Comparison of ENCODE assay signal across 14 cellular contexts in genomic region chr6:2266845-2267244, GRCh38. TPM values are rescaled to one million over a fixed set of nuclear protein-coding genes. Genes with fewer than 3 reads are reported as not detected.
DNase-seq lines count a peak whose midpoint lies in the region; ATAC-seq, FAIRE-seq and TF ChIP-seq lines count a peak whose summit lies in the region.
"Had no signal": no experiment of that assay in that cellular context is flagged by ENCODE, and none has a peak within 500 bp of the region (broad histone marks: within the 10 kb centered on the region; RNA-seq: fewer than 3 reads in every experiment).

No MANE protein-coding gene starts in this region.

- no peak for TF ChIP-seq EP300 in A549 (IDR thresholded peaks at IDR 0.05)

- DNase-seq in A549 (ENCODE audit: low read depth in 1 of 2, low spot score in 1 of 2) (no peak), SK-N-MC (ENCODE audit: low read depth, low spot score) (no peak), glomerular visceral epithelial cell (ENCODE audit: extremely low spot score) (peak; percentile 18), osteocyte (ENCODE audit: extremely low spot score, unreplicated experiment) (no peak), upper lobe of right lung (no peak), NCI-H82 treated with DMSO at 0.1 percent for 48 hours (lab: John Stamatoyannopoulos, UW; ENCODE audit: unreplicated experiment) (no peak), NOMO-1 treated with dmso at 0.1 percent for 144 hours (lab: John Stamatoyannopoulos, UW; ENCODE audit: unreplicated experiment) (no peak)
- no peak for DNase-seq in stimulated activated CD4-positive, alpha-beta T cell treated with anti-CD3 and anti-CD28 coated beads, Interleukin-15, amount 100 ng/mL, for 24 hours
- DNase-seq: CD4-positive, CD25-positive, alpha-beta regulatory T cell; DMS53; GOT3; H9 had no signal

- H3K27ac Mint-ChIP-seq in osteocyte (ENCODE audit: unreplicated experiment), result peak overlapping the region; percentile 71
- H3K27ac Mint-ChIP-seq: CD4-positive, CD25-positive, alpha-beta regulatory T cell; H9 had no signal

- H3K27ac ChIP-seq in A549, result no peak overlapping the region
- peak overlapping the region; percentile 21; the same call in 1 of the 2 replicates for H3K27ac ChIP-seq in SK-N-MC
- H3K27ac ChIP-seq in upper lobe of right lung, result no peak overlapping the region
- H3K27ac ChIP-seq: 22Rv1; BLaER1 treated with 17β-estradiol and CSF1 and Interleukin-3, amounts not matched to agents 10 nM and 100 nM had no signal

- H3K4me1 Mint-ChIP-seq in osteocyte (ENCODE audit: unreplicated experiment), result peaks cover 20% of the 10 kb centered on the region

- peak overlapping the region; percentile 31; the same call in 2 of the 3 replicates for H3K4me2 ChIP-seq in A549
- H3K4me2 ChIP-seq: BLaER1 treated with 17β-estradiol and CSF1 and Interleukin-3, amounts not matched to agents 10 nM and 100 nM had no signal

- no peak for TF ChIP-seq POLR2A in A549 (IDR thresholded peaks at IDR 0.05; ENCODE audit: low read length)

- TF ChIP-seq RAD21 in A549 (conservative IDR thresholded peaks at IDR 0.05 in 1 of 2, IDR thresholded peaks at IDR 0.05 in 1 of 2), result no peak

- no peak overlapping the region for H3K9ac ChIP-seq in SK-N-MC (ENCODE audit: insufficient read length)
- H3K9ac ChIP-seq: BLaER1 treated with 17β-estradiol and CSF1 and Interleukin-3, amounts not matched to agents 10 nM and 100 nM had no signal

- H3K4me3 Mint-ChIP-seq in osteocyte (ENCODE audit: unreplicated experiment), result no peak overlapping the region
- H3K4me3 Mint-ChIP-seq: CD4-positive, CD25-positive, alpha-beta regulatory T cell; H9 had no signal

- TF ChIP-seq CTCF in A549 (IDR thresholded peaks at IDR 0.05) (no peak), osteocyte (IDR thresholded peaks at IDR 0.05) (no peak), upper lobe of right lung (IDR thresholded peaks at IDR 0.05) (no peak)

- intact Hi-C loops in upper lobe of right lung (cut with DNase I), result no loop called here

- H3K9me3 ChIP-seq in A549 (no peaks in the 10 kb centered on the region), SK-N-MC (ENCODE audit: low read depth, low read length) (no peaks in the 10 kb centered on the region), upper lobe of right lung (no peaks in the 10 kb centered on the region)

- peaks cover 19% of the 10 kb centered on the region for H3K36me3 Mint-ChIP-seq in osteocyte (ENCODE audit: unreplicated experiment)

- H3K36me3 ChIP-seq in SK-N-MC (ENCODE audit: insufficient read depth, low read length), result no peaks in the 10 kb centered on the region
- H3K36me3 ChIP-seq in upper lobe of right lung, result no peaks in the 10 kb centered on the region

- CTCF ChIA-PET in A549 (lab: Yijun Ruan, JAX), result interaction anchor here (0.9 kb wide), 1 partner anchor 20 kb away, joined by 4 read pairs; no protein-coding TSS in a partner anchor

- 67% methylated on average over 1 of the region's 1 CpG for WGBS in A549 (ENCODE audit: missing lambda C conversion rate)

- H3K9me3 Mint-ChIP-seq in osteocyte (ENCODE audit: unreplicated experiment), result no peaks in the 10 kb centered on the region
- H3K9me3 Mint-ChIP-seq: H9 had no signal

- H3K27me3 Mint-ChIP-seq in osteocyte (ENCODE audit: unreplicated experiment), result no peaks in the 10 kb centered on the region
- H3K27me3 Mint-ChIP-seq: CD4-positive, CD25-positive, alpha-beta regulatory T cell had no signal

- H3K4me1 ChIP-seq in A549 (0 out of 3 replicates have a peak, but pooled peaks cover 8% of the 10 kb centered on the region), upper lobe of right lung (no peaks in the 10 kb centered on the region)
- H3K4me1 ChIP-seq: BLaER1 treated with 17β-estradiol and CSF1 and Interleukin-3, amounts not matched to agents 10 nM and 100 nM had no signal

- ATAC-seq in A549, result no peak
- no peak for ATAC-seq in upper lobe of right lung

- POLR2A ChIA-PET in A549 (lab: Yijun Ruan, JAX), result no interaction called here

- no peaks in the 10 kb centered on the region for H3K27me3 ChIP-seq in upper lobe of right lung
- H3K27me3 ChIP-seq: BLaER1 treated with 17β-estradiol and CSF1 and Interleukin-3, amounts not matched to agents 10 nM and 100 nM had no signal

- H3K4me3 ChIP-seq in A549 (no peak overlapping the region), SK-N-MC (no peak overlapping the region), upper lobe of right lung (no peak overlapping the region)
- H3K4me3 ChIP-seq: BLaER1 treated with 17β-estradiol and CSF1 and Interleukin-3, amounts not matched to agents 10 nM and 100 nM had no signal

- no peak for FAIRE-seq in A549 (lab: Jason Lieb, UNC)

TF ChIP-seq in A549, 52 proteins besides CTCF, POLR2A, EP300 and RAD21:
- no peak for TF ChIP-seq ZFP36 (IDR thresholded peaks at IDR 0.05; ENCODE audit: borderline replicate concordance, partially characterized antibody)
- TF ChIP-seq RCOR1 (IDR thresholded peaks at IDR 0.05; ENCODE audit: low read depth, low read length), result no peak
- TF ChIP-seq HES2 (IDR thresholded peaks at IDR 0.05), result no peak
- TF ChIP-seq CBX8 (IDR thresholded peaks at IDR 0.05), result no peak
- no peak for TF ChIP-seq FOSB (CRISPR knock-in tag; IDR thresholded peaks at IDR 0.05)
- no peak for TF ChIP-seq MAZ (IDR thresholded peaks at IDR 0.05; ENCODE audit: borderline replicate concordance, low read depth, low read length)
- no peak for TF ChIP-seq JUNB (IDR thresholded peaks at IDR 0.05)
- no peak for TF ChIP-seq RFX5 (IDR thresholded peaks at IDR 0.05)
- TF ChIP-seq EHF (CRISPR knock-in tag; IDR thresholded peaks at IDR 0.05), result no peak
- TF ChIP-seq PBX3 (IDR thresholded peaks at IDR 0.05), result no peak
- no peak for TF ChIP-seq HMGXB4 (CRISPR knock-in tag; IDR thresholded peaks at IDR 0.05; ENCODE audit: borderline replicate concordance)
- TF ChIP-seq BHLHE40 (IDR thresholded peaks at IDR 0.05; ENCODE audit: low read depth, low read length), result no peak
- no peak for TF ChIP-seq ZSCAN20 (CRISPR knock-in tag; IDR thresholded peaks at IDR 0.05)
- no peak for TF ChIP-seq MAFK (IDR thresholded peaks at IDR 0.05; ENCODE audit: partially characterized antibody)
- TF ChIP-seq USF2 (IDR thresholded peaks at IDR 0.05), result no peak
- TF ChIP-seq ZC3H11A (IDR thresholded peaks at IDR 0.05), result no peak
- TF ChIP-seq TFCP2L1 (CRISPR knock-in tag; IDR thresholded peaks at IDR 0.05), result no peak
- TF ChIP-seq CBX2 (IDR thresholded peaks at IDR 0.05; ENCODE audit: borderline replicate concordance, low read depth), result no peak

RNA-seq across cellular contexts. Expression of gene GMDS, which starts 21.4 kb away (rescaled TPM):
- polyA plus RNA-seq in A549 (2011; rRNA removed) (10.4 and 12.4 TPM in 2 replicates), A549 (2017; fragmentation: RNase III; extraction: RNeasy Plus Mini Kit Qiagen cat#74134 plus additional on column Dnase treatment) (9.9 to 12.1 TPM (median 10.7 TPM) in 3 replicates)
- polyA plus RNA-seq in A549 (2012; cell fraction: cytosol; rRNA removed), result 5.7 and 5.9 TPM in 2 replicates
- 5.3 and 7.1 TPM in 2 replicates for polyA plus RNA-seq in A549 (2012; cell fraction: nucleus; rRNA removed)
- polyA minus RNA-seq in A549 (2011; rRNA and poly(A)+ RNA removed), result 4.0 and 5.0 TPM in 2 replicates
- total RNA-seq in osteocyte (30.7 and 30.9 TPM in 2 replicates), upper lobe of right lung (12.2 TPM)
